In the genomic region with DNA sequence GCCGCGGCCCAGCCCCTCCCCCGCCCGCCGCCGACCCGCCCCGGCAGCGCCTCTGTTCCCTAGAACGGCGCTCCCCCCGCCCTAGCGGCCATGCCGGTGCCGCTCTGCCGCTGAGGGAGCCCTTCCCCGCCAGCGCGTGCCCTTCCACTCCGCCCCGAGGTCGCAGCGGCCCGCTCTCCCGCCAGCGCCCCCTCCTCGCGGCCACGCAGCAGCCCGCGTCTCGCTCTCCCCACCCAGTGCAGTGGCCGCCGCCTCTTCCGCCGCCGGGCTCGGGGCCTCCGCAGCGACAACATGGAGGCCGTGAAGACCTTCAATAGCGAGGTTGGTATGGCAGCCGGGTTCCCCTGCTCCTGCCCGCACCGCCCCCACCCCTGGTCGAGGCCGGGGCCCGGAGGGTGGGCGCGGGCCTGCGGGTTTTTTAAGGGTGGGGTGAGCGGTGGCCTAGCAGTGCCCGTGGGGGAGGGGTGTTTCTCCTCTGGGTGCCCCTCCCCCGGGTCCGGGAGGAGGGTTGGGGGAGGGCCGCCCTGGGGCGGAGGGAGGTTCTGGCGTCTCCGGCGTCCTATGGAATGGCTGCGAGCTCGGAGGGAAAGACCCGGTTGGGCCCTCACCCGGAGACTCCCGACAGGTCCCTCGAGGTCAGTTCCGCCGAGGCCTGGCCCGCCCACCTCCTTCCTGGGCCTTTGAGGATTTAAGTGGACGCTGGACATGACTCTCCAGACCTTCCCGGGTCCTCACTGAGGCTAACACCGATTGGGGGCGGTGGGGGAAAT, we compare ENCODE assay signal across 8 cellular contexts. TPM values are rescaled to one million over a fixed set of nuclear protein-coding genes. Genes with fewer than 3 reads are reported as not detected.
A peak's percentile ranks its signal among the peaks of the same experiment; 100 is the strongest.
DNase-seq lines count a peak whose midpoint lies in the region; ATAC-seq and TF ChIP-seq lines count a peak whose summit lies in the region.

No MANE protein-coding gene starts in this region.

- DNase-seq in GM10266 (ENCODE audit: extremely low spot score) (peak; percentile 97), NCI-H1105 (lab: John Stamatoyannopoulos, UW) (peak; percentile 95), SKM-1 (lab: John Stamatoyannopoulos, UW; ENCODE audit: unreplicated experiment) (peak; percentile 67), head of caudate nucleus (peak; percentile 89 to 99 (median 97)), osteoblast (ENCODE audit: insufficient read length, low spot score, missing footprints) (peak; percentile 99), thoracic aorta (ENCODE audit: low spot score) (peak; percentile 87)
- DNase-seq in activated naive CD8-positive, alpha-beta T cell treated with anti-CD3 and anti-CD28 coated beads for 36 hours, result peak; percentile 89

- TF ChIP-seq CTCF in GM10266 (IDR thresholded peaks at IDR 0.05; ENCODE audit: control insufficient read depth, insufficient read depth, low read depth, missing control alignments), result peak; percentile 27
- no peak for TF ChIP-seq CTCF in osteoblast (IDR thresholded peaks at IDR 0.05; ENCODE audit: extremely low read depth, low read depth, low read length)
- TF ChIP-seq CTCF in thoracic aorta (IDR thresholded peaks at IDR 0.05), result peak; percentile 41

- no peaks in the 10 kb centered on the region for H3K27me3 ChIP-seq in osteoblast (ENCODE audit: insufficient read depth, low read length)
- H3K27me3 ChIP-seq in thoracic aorta (replicated peaks; ENCODE audit: insufficient read depth), result no peaks in the 10 kb centered on the region

- no peaks in the 10 kb centered on the region for H3K27me3 Mint-ChIP-seq in activated naive CD8-positive, alpha-beta T cell treated with anti-CD3 and anti-CD28 coated beads for 36 hours

- peaks cover 30% of the 10 kb centered on the region for H3K4me1 ChIP-seq in osteoblast (ENCODE audit: insufficient read depth, low read length)
- peaks cover 40 to 52% of the 10 kb centered on the region in 2 donors for H3K4me1 ChIP-seq in thoracic aorta (ENCODE audit: control insufficient read depth in 1 of 2, low read depth in 2 of 2)

- H3K4me3 Mint-ChIP-seq in activated naive CD8-positive, alpha-beta T cell treated with anti-CD3 and anti-CD28 coated beads for 36 hours, result peak overlapping the region; percentile 87

- peak overlapping the region; percentile 90 for H3K4me2 ChIP-seq in osteoblast (ENCODE audit: insufficient read depth, low read length)

- H2AFZ ChIP-seq in osteoblast (ENCODE audit: low read length), result peak overlapping the region; percentile 88

- H3K27ac ChIP-seq in osteoblast (ENCODE audit: low read depth, low read length) (peak overlapping the region; percentile 87), thoracic aorta (peak overlapping the region; percentile 99 to 100)

- ATAC-seq in HG02642 (IDR thresholded peaks at IDR 0.05; ENCODE audit: poor library complexity, unreplicated experiment) (peak; percentile 81), thoracic aorta (ENCODE audit: insufficient number of reproducible peaks, low FRiP score, low read depth) (peak; percentile 86)

- no peaks in the 10 kb centered on the region for H3K9me3 Mint-ChIP-seq in activated naive CD8-positive, alpha-beta T cell treated with anti-CD3 and anti-CD28 coated beads for 36 hours

- H3K36me3 Mint-ChIP-seq in activated naive CD8-positive, alpha-beta T cell treated with anti-CD3 and anti-CD28 coated beads for 36 hours, result peaks cover 18% of the 10 kb centered on the region

- H3K36me3 ChIP-seq in osteoblast (ENCODE audit: insufficient read depth, low read length) (peaks cover 7% of the 10 kb centered on the region), thoracic aorta (no peaks in the 10 kb centered on the region)

- H3K4me3 ChIP-seq in osteoblast (ENCODE audit: insufficient read depth, low read length), result peak overlapping the region; percentile 96
- H3K4me3 ChIP-seq in thoracic aorta, result peak overlapping the region; percentile 100

- peaks cover 51% of the 10 kb centered on the region for H3K79me2 ChIP-seq in osteoblast (ENCODE audit: insufficient read depth, low read length)

- intact Hi-C loops in head of caudate nucleus (cut with DNase I), result loop anchor here (2.0 kb wide), 1 partner anchor 59 kb away; no protein-coding TSS in a partner anchor

- peaks cover 42% of the 10 kb centered on the region for H4K20me1 ChIP-seq in osteoblast (ENCODE audit: insufficient read depth, low read length)

- H3K27ac Mint-ChIP-seq in activated naive CD8-positive, alpha-beta T cell treated with anti-CD3 and anti-CD28 coated beads for 36 hours, result peak overlapping the region; percentile 94

- H3K9me3 ChIP-seq in osteoblast (ENCODE audit: low read depth, low read length), result no peaks in the 10 kb centered on the region
- H3K9me3 ChIP-seq in thoracic aorta, result no peaks in the 10 kb centered on the region

- H3K4me1 Mint-ChIP-seq in activated naive CD8-positive, alpha-beta T cell treated with anti-CD3 and anti-CD28 coated beads for 36 hours, result peaks cover 44% of the 10 kb centered on the region

RNA-seq across cellular contexts. Expression of gene SCAF8, which starts 0.6 kb away (rescaled TPM):
- 10 to 100 TPM; 39.8 to 43.8 TPM for total RNA-seq in activated naive CD8-positive, alpha-beta T cell treated with anti-CD3 and anti-CD28 coated beads for 36 hours
- total RNA-seq in osteoblast (36.2 and 40.5 TPM in 2 replicates), thoracic aorta (10 to 100 TPM; 32.0 to 55.2 TPM)

Comparison
In these comparisons a context has a peak if more than half of its experiments do, and no peak if none do; other contexts are left out.
1. Peak in every context shown above with its lines: DNase-seq, ATAC-seq, H3K4me3 ChIP-seq and H3K27ac ChIP-seq.